Comparison of ENCODE assay signal across 24 cellular contexts in genomic region chr6:107843400-107843799, GRCh38. TPM values are rescaled to one million over a fixed set of nuclear protein-coding genes. Genes with fewer than 3 reads are reported as not detected.
DNase-seq lines count a peak whose midpoint lies in the region; ATAC-seq, FAIRE-seq and TF ChIP-seq lines count a peak whose summit lies in the region.
"Had no signal": no experiment of that assay in that cellular context is flagged by ENCODE, and none has a peak within 500 bp of the region (broad histone marks: within the 10 kb centered on the region; RNA-seq: fewer than 3 reads in every experiment).

No MANE protein-coding gene starts in this region.

- H3K4me1 Mint-ChIP-seq in activated naive CD4-positive, alpha-beta T cell treated with anti-CD3 and anti-CD28 coated beads for 36 hours (ENCODE audit: low read depth): peaks cover 22% of the 10 kb centered on the region
- H3K4me1 Mint-ChIP-seq in activated naive CD4-positive, alpha-beta T cell treated with anti-CD3 and anti-CD28 coated beads, Interleukin-2, amount 10 ng/mL, durations not matched to agents 7 days and 5 days: peaks cover 21% of the 10 kb centered on the region
- peaks cover 19% of the 10 kb centered on the region for H3K4me1 Mint-ChIP-seq in T-helper 17 cell
- peaks cover 18% of the 10 kb centered on the region for H3K4me1 Mint-ChIP-seq in stimulated activated memory B cell treated with anti-CD40 and anti-IgM and Interleukin-4, amounts not matched to agents 10 μg/mL and 1 μg/mL and 100 μg/mL, for 72 hours

- H3K79me2 ChIP-seq in K562 (ENCODE audit: control insufficient read depth, insufficient read depth, low read length): no peaks in the 10 kb centered on the region

- H3K4me3 Mint-ChIP-seq in activated naive CD4-positive, alpha-beta T cell treated with anti-CD3 and anti-CD28 coated beads for 36 hours: peak overlapping the region; percentile 1
- no peak overlapping the region for H3K4me3 Mint-ChIP-seq in activated naive CD4-positive, alpha-beta T cell treated with anti-CD3 and anti-CD28 coated beads, Interleukin-2, amount 10 ng/mL, durations not matched to agents 7 days and 5 days
- H3K4me3 Mint-ChIP-seq in T-helper 17 cell: peak overlapping the region; percentile 56
- H3K4me3 Mint-ChIP-seq in stimulated activated memory B cell treated with anti-CD40 and anti-IgM and Interleukin-4, amounts not matched to agents 10 μg/mL and 1 μg/mL and 100 μg/mL, for 72 hours: no peak overlapping the region
- H3K4me3 Mint-ChIP-seq: stimulated activated effector memory CD8-positive, alpha-beta T cell treated with anti-CD3 and anti-CD28 coated beads, Interleukin-12 subunit alpha, Interleukin-12 subunit beta, amount 100 ng/mL, for 72 hours had no signal

- H3K27me3 Mint-ChIP-seq in activated naive CD4-positive, alpha-beta T cell treated with anti-CD3 and anti-CD28 coated beads for 36 hours (ENCODE audit: low read depth): no peaks in the 10 kb centered on the region
- peaks cover 29% of the 10 kb centered on the region for H3K27me3 Mint-ChIP-seq in activated naive CD4-positive, alpha-beta T cell treated with anti-CD3 and anti-CD28 coated beads, Interleukin-2, amount 10 ng/mL, durations not matched to agents 7 days and 5 days
- H3K27me3 Mint-ChIP-seq in T-helper 17 cell: peaks cover 4% of the 10 kb centered on the region
- H3K27me3 Mint-ChIP-seq in stimulated activated memory B cell treated with anti-CD40 and anti-IgM and Interleukin-4, amounts not matched to agents 10 μg/mL and 1 μg/mL and 100 μg/mL, for 72 hours: no peaks in the 10 kb centered on the region

- no peak overlapping the region for H3K27ac Mint-ChIP-seq in activated naive CD4-positive, alpha-beta T cell treated with anti-CD3 and anti-CD28 coated beads for 36 hours
- no peak overlapping the region for H3K27ac Mint-ChIP-seq in activated naive CD4-positive, alpha-beta T cell treated with anti-CD3 and anti-CD28 coated beads, Interleukin-2, amount 10 ng/mL, durations not matched to agents 7 days and 5 days
- peak overlapping the region; percentile 74 for H3K27ac Mint-ChIP-seq in T-helper 17 cell
- H3K27ac Mint-ChIP-seq in stimulated activated memory B cell treated with anti-CD40 and anti-IgM and Interleukin-4, amounts not matched to agents 10 μg/mL and 1 μg/mL and 100 μg/mL, for 72 hours: peak overlapping the region; percentile 15
- H3K27ac Mint-ChIP-seq: stimulated activated effector memory CD8-positive, alpha-beta T cell treated with anti-CD3 and anti-CD28 coated beads, Interleukin-12 subunit alpha, Interleukin-12 subunit beta, amount 100 ng/mL, for 72 hours had no signal

- peak; percentile 26 for ATAC-seq in T-helper 17 cell
- no peak for ATAC-seq in K562
- ATAC-seq in stimulated activated memory B cell treated with anti-CD40 and anti-IgM and Interleukin-4, amounts not matched to agents 10 μg/mL and 1 μg/mL and 100 μg/mL, for 72 hours: no peak
- ATAC-seq: HCT116; stimulated activated effector memory CD8-positive, alpha-beta T cell treated with anti-CD3 and anti-CD28 coated beads, Interleukin-12 subunit alpha, Interleukin-12 subunit beta, amount 100 ng/mL, for 72 hours had no signal

- in situ Hi-C loops in K562 (cut with MboI): no loop called here

- H2AFZ ChIP-seq in K562 (ENCODE audit: low read depth, low read length): no peak overlapping the region

- WGBS in K562 (ENCODE audit: insufficient coverage, low coverage, missing lambda C conversion rate): 2% methylated on average over 4 of the region's 4 CpGs

- TF ChIP-seq POLR2A in K562 (conservative IDR thresholded peaks at IDR 0.05): no peak

- no peaks in the 10 kb centered on the region for H3K9me3 ChIP-seq in T-helper 17 cell (ENCODE audit: control insufficient read depth, low read length, poor library complexity, severe bottlenecking)
- H3K9me3 ChIP-seq in K562 (replicated peaks; ENCODE audit: control insufficient read depth, insufficient read depth, low read depth, low read length): no peaks in the 10 kb centered on the region
- no peaks in the 10 kb centered on the region for H3K9me3 ChIP-seq in effector memory CD4-positive, alpha-beta T cell (ENCODE audit: control insufficient read depth, low read length)
- H3K9me3 ChIP-seq: adrenal gland, breast epithelium, tibial nerve had no signal

- no peaks in the 10 kb centered on the region for H3K9me1 ChIP-seq in K562 (ENCODE audit: control insufficient read depth, insufficient read depth, low read length)

- no peak for TF ChIP-seq EP300 in K562 (IDR thresholded peaks at IDR 0.05; ENCODE audit: low read length)

- H3K4me1 ChIP-seq in K562 (replicated peaks in 1 of 2; ENCODE audit: control insufficient read depth in 2 of 2, insufficient read depth in 2 of 2, low read length in 2 of 2): peaks cover 0 to 7% of the 10 kb centered on the region in 2 experiments; a peak in 3 of 5 replicates
- H3K4me1 ChIP-seq in effector memory CD4-positive, alpha-beta T cell (ENCODE audit: control insufficient read depth, insufficient read depth, low read length, poor library complexity, severe bottlenecking): peaks cover 13% of the 10 kb centered on the region
- H3K4me1 ChIP-seq: breast epithelium had no signal

- H3K27ac ChIP-seq in K562 (ENCODE audit: extremely low read depth, low read depth, low read length): no peak overlapping the region
- no peak overlapping the region for H3K27ac ChIP-seq in effector memory CD4-positive, alpha-beta T cell (ENCODE audit: insufficient read depth, low read length, poor library complexity, severe bottlenecking)
- H3K27ac ChIP-seq: adrenal gland, breast epithelium, tibial nerve had no signal

- POLR2A ChIA-PET in K562 (lab: Yijun Ruan, JAX): no interaction called here

- H3K27me3 ChIP-seq in K562 (ENCODE audit: control insufficient read depth in 2 of 2, insufficient read depth in 2 of 2, low read length in 2 of 2): peaks cover 13 to 24% of the 10 kb centered on the region in 2 experiments; a peak in 4 of 5 replicates
- no peaks in the 10 kb centered on the region for H3K27me3 ChIP-seq in effector memory CD4-positive, alpha-beta T cell (replicated peaks; ENCODE audit: control insufficient read depth, insufficient read depth, low read length, poor library complexity, severe bottlenecking)
- H3K27me3 ChIP-seq: adrenal gland, breast epithelium had no signal

- no peaks in the 10 kb centered on the region for H3K9me3 Mint-ChIP-seq in activated naive CD4-positive, alpha-beta T cell treated with anti-CD3 and anti-CD28 coated beads for 36 hours
- H3K9me3 Mint-ChIP-seq in activated naive CD4-positive, alpha-beta T cell treated with anti-CD3 and anti-CD28 coated beads, Interleukin-2, amount 10 ng/mL, durations not matched to agents 7 days and 5 days: no peaks in the 10 kb centered on the region
- H3K9me3 Mint-ChIP-seq in stimulated activated memory B cell treated with anti-CD40 and anti-IgM and Interleukin-4, amounts not matched to agents 10 μg/mL and 1 μg/mL and 100 μg/mL, for 72 hours: no peaks in the 10 kb centered on the region
- H3K9me3 Mint-ChIP-seq: stimulated activated effector memory CD8-positive, alpha-beta T cell treated with anti-CD3 and anti-CD28 coated beads, Interleukin-12 subunit alpha, Interleukin-12 subunit beta, amount 100 ng/mL, for 72 hours had no signal

- peak; percentile 66 for DNase-seq in activated naive CD4-positive, alpha-beta T cell treated with anti-CD3 and anti-CD28 coated beads for 36 hours
- no peak for DNase-seq in activated naive CD4-positive, alpha-beta T cell treated with anti-CD3 and anti-CD28 coated beads, Interleukin-2, amount 10 ng/mL, durations not matched to agents 7 days and 5 days
- no peak for DNase-seq in T-helper 17 cell
- no peak for DNase-seq in K562 (ENCODE audit: extremely low read depth in 1 of 4, low spot score in 3 of 4)
- DNase-seq in C1 segment of cervical spinal cord (lab: John Stamatoyannopoulos, UW): no peak
- DNase-seq in effector memory CD4-positive, alpha-beta T cell: no peak
- no peak for DNase-seq in pons (ENCODE audit: low spot score)
- DNase-seq: activated CD4-positive, CD25-positive, alpha-beta regulatory T cell treated with anti-CD3 and anti-CD28 coated beads, Interleukin-2, amount 50 U/mL, for 72 hours; activated T-cell treated with anti-CD3 and anti-CD28 coated beads for 4 hours; adrenal gland; dermis blood vessel endothelial cell; islet precursor cell; NCI-H1105 treated with DMSO at 0.1 percent for 48 hours; nucleus accumbens had no signal

- no peak for TF ChIP-seq RAD21 in K562 (CRISPR knock-in tag; conservative IDR thresholded peaks at IDR 0.05 in 1 of 2, IDR thresholded peaks at IDR 0.05 in 1 of 2)

- no peak for TF ChIP-seq CTCF in K562 (IDR thresholded peaks at IDR 0.05 in 2 of 3, conservative IDR thresholded peaks at IDR 0.05 in 1 of 3; ENCODE audit: insufficient read depth in 2 of 3, low read depth in 1 of 3, low read length in 3 of 3)

- no peak overlapping the region for H3K4me2 ChIP-seq in K562 (ENCODE audit: insufficient read depth, low read length)

- no peaks in the 10 kb centered on the region for H4K20me1 ChIP-seq in K562 (replicated peaks; ENCODE audit: control insufficient read depth, insufficient read depth, low read length)

- BruUV-seq in K562 (replicated peaks; lab: Mats Ljungman, UMichigan): no TSS peak

- intact Hi-C loops in activated naive CD4-positive, alpha-beta T cell treated with anti-CD3 and anti-CD28 coated beads for 36 hours (cut with micrococcal nuclease): no loop called here
- intact Hi-C loops in K562 (cut with micrococcal nuclease): no loop called here

- no peak for FAIRE-seq in K562 (lab: Jason Lieb, UNC)
- FAIRE-seq: frontal cortex, G401.6 had no signal

- H3K4me3 ChIP-seq in K562: no peak overlapping the region
- H3K4me3 ChIP-seq in effector memory CD4-positive, alpha-beta T cell (ENCODE audit: insufficient read depth, low read depth, low read length, poor library complexity, severe bottlenecking): no peak overlapping the region
- H3K4me3 ChIP-seq: adrenal gland, breast epithelium, tibial nerve had no signal

- no peaks in the 10 kb centered on the region for H3K36me3 Mint-ChIP-seq in activated naive CD4-positive, alpha-beta T cell treated with anti-CD3 and anti-CD28 coated beads for 36 hours (ENCODE audit: low read depth)
- H3K36me3 Mint-ChIP-seq in activated naive CD4-positive, alpha-beta T cell treated with anti-CD3 and anti-CD28 coated beads, Interleukin-2, amount 10 ng/mL, durations not matched to agents 7 days and 5 days: peaks cover 2% of the 10 kb centered on the region
- peaks cover 2% of the 10 kb centered on the region for H3K36me3 Mint-ChIP-seq in T-helper 17 cell (ENCODE audit: low read depth)
- H3K36me3 Mint-ChIP-seq in stimulated activated memory B cell treated with anti-CD40 and anti-IgM and Interleukin-4, amounts not matched to agents 10 μg/mL and 1 μg/mL and 100 μg/mL, for 72 hours: no peaks in the 10 kb centered on the region
- H3K36me3 Mint-ChIP-seq: stimulated activated effector memory CD8-positive, alpha-beta T cell treated with anti-CD3 and anti-CD28 coated beads, Interleukin-12 subunit alpha, Interleukin-12 subunit beta, amount 100 ng/mL, for 72 hours had no signal

- CTCF ChIA-PET in activated naive CD4-positive, alpha-beta T cell treated with anti-CD3 and anti-CD28 coated beads for 36 hours (lab: Charles Lee): interaction anchor here (0.9 to 1.7 kb wide), 4 partner anchors 21 to 113 kb away, joined by 3 to 7 read pairs (median 4); no protein-coding TSS in a partner anchor
- CTCF ChIA-PET in activated naive CD4-positive, alpha-beta T cell treated with anti-CD3 and anti-CD28 coated beads, Interleukin-2, amount 10 ng/mL, durations not matched to agents 7 days and 5 days (lab: Charles Lee): interaction anchor here (0.7 to 1.7 kb wide), 3 partner anchors 10 to 114 kb away, joined by 3 to 10 read pairs (median 3); no protein-coding TSS in a partner anchor
- CTCF ChIA-PET in K562 (lab: Yijun Ruan, JAX; ENCODE audit: low intra/inter-chr PET ratio): no interaction called here

- no peaks in the 10 kb centered on the region for H3K36me3 ChIP-seq in K562 (ENCODE audit: control insufficient read depth, insufficient read depth, low read length)
- no peaks in the 10 kb centered on the region for H3K36me3 ChIP-seq in effector memory CD4-positive, alpha-beta T cell (ENCODE audit: control insufficient read depth, insufficient read depth, low read length)
- H3K36me3 ChIP-seq: adrenal gland, breast epithelium, tibial nerve had no signal

- H3K9ac ChIP-seq in K562 (ENCODE audit: insufficient read depth in 1 of 2, low read depth in 2 of 2, low read length in 2 of 2): no peak overlapping the region

RNA-seq across cellular contexts. Expression of gene SCML4, which starts 19.3 kb away (rescaled TPM):
- total RNA-seq in activated naive CD4-positive, alpha-beta T cell treated with anti-CD3 and anti-CD28 coated beads for 36 hours: 10 to 100 TPM in 1 of 2 experiments, 1 to 10 TPM in 1; 9.1 to 10.7 TPM
- total RNA-seq in T-helper 17 cell: 10 to 100 TPM; 49.6 to 58.3 TPM
- not detected in 2 replicates for total RNA-seq in K562 (2011; cell fraction: chromatin; rRNA removed; ENCODE audit: low replicate concordance)
- total RNA-seq in K562 (2011; cell fraction: nucleolus; rRNA removed): not detected in 2 replicates
- total RNA-seq in K562 (2011; cell fraction: nucleoplasm; rRNA removed): not detected in 2 replicates
- not detected in 2 replicates for total RNA-seq in K562 (2014; rRNA removed)
- not detected in 2 replicates for total RNA-seq in K562 (2014; rRNA removed; fragmentation: Illumina TruSeq; extraction: Trizol)
- not detected in 2 replicates for total RNA-seq in K562 (2015; rRNA removed; fragmentation: Illumina TruSeq; extraction: Trizol)
- total RNA-seq in K562 (2021): 0.04 and 0.16 TPM in 2 replicates
- not detected in 2 replicates for polyA plus RNA-seq in K562 (2011; rRNA removed)
- polyA plus RNA-seq in K562 (2011; cell fraction: cytosol; rRNA removed): not detected in 2 replicates
- not detected in 2 replicates for polyA plus RNA-seq in K562 (2011; cell fraction: nucleus; rRNA removed)
- not detected in 2 replicates for polyA plus RNA-seq in K562 (2012)
- polyA plus RNA-seq in K562 (2014; fragmentation: Illumina TruSeq; extraction: Trizol): not detected in 2 replicates
- polyA plus RNA-seq in K562 (2014; fragmentation: Nextera tagmentation; extraction: Ambion mirVana): not detected
- not detected in 2 replicates for polyA plus RNA-seq in K562 (2014; rRNA removed)
- polyA minus RNA-seq in K562 (2011; rRNA and poly(A)+ RNA removed): not detected in 2 replicates
- not detected in 2 replicates for polyA minus RNA-seq in K562 (2011; cell fraction: cytosol; rRNA and poly(A)+ RNA removed)
- polyA minus RNA-seq in K562 (2011; cell fraction: nucleus; rRNA and poly(A)+ RNA removed): not detected in 2 replicates
- total RNA-seq: dermis blood vessel endothelial cell, NCI-H460, RPMI7951 had no signal
- polyA plus RNA-seq: AG04450 had no signal

Comparison
In these comparisons a context has a peak if more than half of its experiments do, and no peak if none do; other contexts are left out.
1. H3K4me3 Mint-ChIP-seq: peak in activated naive CD4-positive, alpha-beta T cell treated with anti-CD3 and anti-CD28 coated beads for 36 hours (single experiment) and T-helper 17 cell (single experiment); none in activated naive CD4-positive, alpha-beta T cell treated with anti-CD3 and anti-CD28 coated beads, Interleukin-2, amount 10 ng/mL, durations not matched to agents 7 days and 5 days (single experiment) and stimulated activated memory B cell treated with anti-CD40 and anti-IgM and Interleukin-4, amounts not matched to agents 10 μg/mL and 1 μg/mL and 100 μg/mL, for 72 hours (single experiment).
2. H3K27ac Mint-ChIP-seq: peak in T-helper 17 cell (single experiment) and stimulated activated memory B cell treated with anti-CD40 and anti-IgM and Interleukin-4, amounts not matched to agents 10 μg/mL and 1 μg/mL and 100 μg/mL, for 72 hours (single experiment); none in activated naive CD4-positive, alpha-beta T cell treated with anti-CD3 and anti-CD28 coated beads for 36 hours (single experiment) and activated naive CD4-positive, alpha-beta T cell treated with anti-CD3 and anti-CD28 coated beads, Interleukin-2, amount 10 ng/mL, durations not matched to agents 7 days and 5 days (single experiment).
3. RNA of gene SCML4, which starts 19.3 kb away (total RNA-seq): 49.6 to 58.3 TPM in T-helper 17 cell and 9.1 to 10.7 TPM in activated naive CD4-positive, alpha-beta T cell treated with anti-CD3 and anti-CD28 coated beads for 36 hours; 0.04 to 0.16 TPM in K562; every median in the first group is over 4 times any median in the second.